Comparison of ENCODE assay signal across 14 cellular contexts in genomic region chr4:168618577-168619265, GRCh38.
DNase-seq lines count a peak whose midpoint lies in the region; ATAC-seq and TF ChIP-seq lines count a peak whose summit lies in the region.
"Had no signal": no experiment of that assay in that cellular context is flagged by ENCODE, and none has a peak within 500 bp of the region (broad histone marks: within the 10 kb centered on the region; RNA-seq: fewer than 3 reads in every experiment).

No MANE protein-coding gene starts in this region.

- peak overlapping the region; percentile 8 for H3K4me3 Mint-ChIP-seq in chondrocyte (ENCODE audit: unreplicated experiment)
- H3K4me3 Mint-ChIP-seq: activated naive CD8-positive, alpha-beta T cell treated with anti-CD3 and anti-CD28 coated beads for 36 hours; WTC11 had no signal

- no peaks in the 10 kb centered on the region for H3K27me3 ChIP-seq in upper lobe of left lung

- TF ChIP-seq POLR2A in upper lobe of left lung (IDR thresholded peaks at IDR 0.05) = no peak

- WGBS in upper lobe of left lung, 2 donors = 80 to 84% methylated on average over 8 of the region's 8 CpGs

- peaks cover 96% of the 10 kb centered on the region for H3K4me1 Mint-ChIP-seq in chondrocyte (ENCODE audit: low read depth)
- H3K4me1 Mint-ChIP-seq: activated naive CD8-positive, alpha-beta T cell treated with anti-CD3 and anti-CD28 coated beads for 36 hours had no signal

- H3K9me3 Mint-ChIP-seq in chondrocyte (ENCODE audit: low read depth) = no peaks in the 10 kb centered on the region
- H3K9me3 Mint-ChIP-seq: activated naive CD8-positive, alpha-beta T cell treated with anti-CD3 and anti-CD28 coated beads for 36 hours; WTC11 had no signal

- no peak overlapping the region for H3K4me3 ChIP-seq in upper lobe of left lung
- H3K4me3 ChIP-seq: dorsolateral prefrontal cortex had no signal

- TF ChIP-seq EP300 in upper lobe of left lung (IDR thresholded peaks at IDR 0.05) = no peak

- ATAC-seq in upper lobe of left lung (ENCODE audit: low FRiP score in 2 of 2) = peak; percentile 12 to 59
- ATAC-seq: sciatic nerve, WTC11 had no signal

- no peaks in the 10 kb centered on the region for H3K9me3 ChIP-seq in upper lobe of left lung

- H3K36me3 ChIP-seq in upper lobe of left lung = no peaks in the 10 kb centered on the region

- peak overlapping the region; percentile 95 for H3K27ac Mint-ChIP-seq in chondrocyte (ENCODE audit: unreplicated experiment)
- H3K27ac Mint-ChIP-seq: activated naive CD8-positive, alpha-beta T cell treated with anti-CD3 and anti-CD28 coated beads for 36 hours; WTC11 had no signal

- H3K27ac ChIP-seq in upper lobe of left lung = no peak overlapping the region
- H3K27ac ChIP-seq: dorsolateral prefrontal cortex had no signal

- no peaks in the 10 kb centered on the region for H3K27me3 Mint-ChIP-seq in chondrocyte (ENCODE audit: low read depth)

- H3K36me3 Mint-ChIP-seq in chondrocyte (ENCODE audit: low read depth) = no peaks in the 10 kb centered on the region
- H3K36me3 Mint-ChIP-seq: activated naive CD8-positive, alpha-beta T cell treated with anti-CD3 and anti-CD28 coated beads for 36 hours; WTC11 had no signal

- TF ChIP-seq CTCF in chondrocyte (IDR thresholded peaks at IDR 0.05) (no peak), upper lobe of left lung (IDR thresholded peaks at IDR 0.05) (no peak)

- peak; percentile 85 for DNase-seq in M059J (ENCODE audit: low read depth)
- no peak for DNase-seq in chondrocyte (ENCODE audit: low spot score)
- DNase-seq in hepatic stellate cell (ENCODE audit: low spot score) = peak; percentile 59
- DNase-seq in upper lobe of left lung = no peak
- DNase-seq in Kasumi-1 (lab: John Stamatoyannopoulos, UW) = no peak
- DNase-seq in central memory CD4-positive, alpha-beta T cell = no peak
- no peak for DNase-seq in AML-193 (lab: John Stamatoyannopoulos, UW)
- DNase-seq: activated CD8-positive, alpha-beta memory T cell treated with anti-CD3 and anti-CD28 coated beads, Interleukin-2, amount 50 U/mL, for 48 hours; activated naive CD8-positive, alpha-beta T cell treated with anti-CD3 and anti-CD28 coated beads for 36 hours; dorsolateral prefrontal cortex; foreskin melanocyte; MM.1S had no signal

- no peaks in the 10 kb centered on the region for H3K4me1 ChIP-seq in upper lobe of left lung

Comparison
In these comparisons a context has a peak if more than half of its experiments do, and no peak if none do; other contexts are left out.
1. DNase-seq: peak in M059J (single experiment) and hepatic stellate cell (single experiment); none in chondrocyte (single experiment), upper lobe of left lung (0 of 2), Kasumi-1 (0 of 2), central memory CD4-positive, alpha-beta T cell (single experiment) and AML-193 (0 of 2).